8 cellular contexts compared by ENCODE assay signal in the genomic region with DNA sequence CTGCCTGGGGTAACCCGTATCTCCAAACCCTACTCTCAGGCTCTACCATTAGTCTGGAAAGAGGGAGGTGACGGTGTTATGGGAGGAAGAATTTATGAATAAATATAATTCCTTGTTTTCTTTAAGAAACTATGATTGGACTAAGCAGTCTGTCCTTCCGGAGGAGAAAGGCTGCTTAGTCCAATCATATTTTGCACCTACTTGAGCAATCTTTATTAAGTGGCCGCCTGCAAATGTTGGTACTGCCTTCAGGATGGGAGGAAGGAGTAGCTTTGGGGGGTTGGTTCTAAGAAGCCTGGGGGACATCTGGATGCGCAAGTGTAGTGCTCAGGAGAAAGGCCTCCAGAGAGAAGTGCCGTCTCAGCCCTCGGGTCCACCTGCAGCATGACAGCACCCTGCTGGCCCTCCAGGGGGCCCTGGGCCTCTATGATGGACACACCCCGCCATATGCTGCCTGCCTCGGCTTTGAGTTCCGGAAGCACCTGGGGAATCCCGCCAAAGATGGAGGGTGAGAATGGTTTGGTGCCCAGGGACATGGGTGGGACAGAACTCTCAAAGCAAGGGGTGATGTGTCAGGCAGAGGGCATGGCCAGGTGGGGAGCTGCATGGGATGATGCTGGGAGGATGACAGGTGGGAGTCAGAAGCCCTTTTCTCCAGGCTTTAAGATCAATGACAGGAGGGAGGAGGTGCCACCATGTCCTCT. TPM values are rescaled to one million over a fixed set of nuclear protein-coding genes. Genes with fewer than 3 reads are reported as not detected.
A peak's percentile ranks its signal among the peaks of the same experiment; 100 is the strongest.
DNase-seq lines count a peak whose midpoint lies in the region; ATAC-seq and TF ChIP-seq lines count a peak whose summit lies in the region.

No MANE protein-coding gene starts in this region.

- H3K36me3 ChIP-seq in MG63 (peaks cover 40% of the 10 kb centered on the region), parathyroid adenoma (ENCODE audit: control insufficient read depth, insufficient read depth, low read length) (no peaks in the 10 kb centered on the region)

- H3K27me3 Mint-ChIP-seq in activated CD4-positive, alpha-beta T cell treated with anti-CD3 and anti-CD28 coated beads for 36 hours, result no peaks in the 10 kb centered on the region
- no peaks in the 10 kb centered on the region for H3K27me3 Mint-ChIP-seq in activated CD4-positive, alpha-beta memory T cell treated with anti-CD3 and anti-CD28 coated beads, Interleukin-2, amount 10 ng/mL, durations not matched to agents 7 days and 5 days

- H3K27me3 ChIP-seq in MG63 (no peaks in the 10 kb centered on the region), parathyroid adenoma (ENCODE audit: control insufficient read depth, insufficient read depth, low read length) (no peaks in the 10 kb centered on the region)

- no peak overlapping the region for H3K4me3 Mint-ChIP-seq in activated CD4-positive, alpha-beta T cell treated with anti-CD3 and anti-CD28 coated beads for 36 hours
- no peak overlapping the region for H3K4me3 Mint-ChIP-seq in activated CD4-positive, alpha-beta memory T cell treated with anti-CD3 and anti-CD28 coated beads, Interleukin-2, amount 10 ng/mL, durations not matched to agents 7 days and 5 days

- no peak overlapping the region for H3K27ac ChIP-seq in parathyroid adenoma

- peak; percentile 23 for ATAC-seq in activated CD4-positive, alpha-beta T cell treated with anti-CD3 and anti-CD28 coated beads for 36 hours
- no peak for ATAC-seq in HG03280 (IDR thresholded peaks at IDR 0.05; ENCODE audit: unreplicated experiment)
- no peak for ATAC-seq in HG02970 (IDR thresholded peaks at IDR 0.05; ENCODE audit: low FRiP score, unreplicated experiment)

- POLR2A ChIA-PET in activated CD4-positive, alpha-beta T cell treated with anti-CD3 and anti-CD28 coated beads for 36 hours (lab: Charles Lee), result interaction anchor here (1.4 kb wide), 1 partner anchor 11 kb away, joined by 5 read pairs; no protein-coding TSS in a partner anchor
- POLR2A ChIA-PET in activated CD4-positive, alpha-beta memory T cell treated with anti-CD3 and anti-CD28 coated beads, Interleukin-2, amount 10 ng/mL, durations not matched to agents 7 days and 5 days (lab: Charles Lee), result interaction anchor here (0.8 to 7.9 kb wide), 2 partner anchors 9 to 387 kb away, joined by 3 to 72 read pairs; no protein-coding TSS in a partner anchor

- H3K9me3 ChIP-seq in MG63 (no peaks in the 10 kb centered on the region), parathyroid adenoma (ENCODE audit: control insufficient read depth, low read length) (no peaks in the 10 kb centered on the region)

- intact Hi-C loops in activated CD4-positive, alpha-beta T cell treated with anti-CD3 and anti-CD28 coated beads for 36 hours (cut with DNase I, micrococcal nuclease), result loop anchor here in 1 of 2 experiments (5.0 to 10.0 kb wide), 2 partner anchors 128 to 429 kb away; a partner anchor contains a TSS

- H3K27ac Mint-ChIP-seq in activated CD4-positive, alpha-beta T cell treated with anti-CD3 and anti-CD28 coated beads for 36 hours, result no peak overlapping the region
- H3K27ac Mint-ChIP-seq in activated CD4-positive, alpha-beta memory T cell treated with anti-CD3 and anti-CD28 coated beads, Interleukin-2, amount 10 ng/mL, durations not matched to agents 7 days and 5 days, result peak overlapping the region; percentile 31

- DNase-seq in activated CD4-positive, alpha-beta T cell treated with anti-CD3 and anti-CD28 coated beads for 36 hours, result peak; percentile 58
- DNase-seq in activated CD4-positive, alpha-beta T cell treated with anti-CD3 and anti-CD28 coated beads for 1 hour, result no peak
- DNase-seq in MG63 (peak; percentile 49), KG1 (lab: John Stamatoyannopoulos, UW) (no peak)
- DNase-seq in activated CD4-positive, alpha-beta memory T cell treated with anti-CD3 and anti-CD28 coated beads, Interleukin-2, amount 10 ng/mL, durations not matched to agents 7 days and 5 days, result peak; percentile 29

- H3K4me1 ChIP-seq in parathyroid adenoma, result no peaks in the 10 kb centered on the region

- peak overlapping the region; percentile 19 for H2AFZ ChIP-seq in parathyroid adenoma

- no peak overlapping the region for H3K4me3 ChIP-seq in MG63
- no peak overlapping the region for H3K4me3 ChIP-seq in parathyroid adenoma (ENCODE audit: low read depth, low read length)

- H3K9me3 Mint-ChIP-seq in activated CD4-positive, alpha-beta T cell treated with anti-CD3 and anti-CD28 coated beads for 36 hours (ENCODE audit: low read depth), result no peaks in the 10 kb centered on the region
- no peaks in the 10 kb centered on the region for H3K9me3 Mint-ChIP-seq in activated CD4-positive, alpha-beta memory T cell treated with anti-CD3 and anti-CD28 coated beads, Interleukin-2, amount 10 ng/mL, durations not matched to agents 7 days and 5 days

- peaks cover 18% of the 10 kb centered on the region for H3K36me3 Mint-ChIP-seq in activated CD4-positive, alpha-beta T cell treated with anti-CD3 and anti-CD28 coated beads for 36 hours (ENCODE audit: low read depth)
- peaks cover 14% of the 10 kb centered on the region for H3K36me3 Mint-ChIP-seq in activated CD4-positive, alpha-beta memory T cell treated with anti-CD3 and anti-CD28 coated beads, Interleukin-2, amount 10 ng/mL, durations not matched to agents 7 days and 5 days (ENCODE audit: low read depth)

- peak; percentile 13 for TF ChIP-seq CTCF in parathyroid adenoma (IDR thresholded peaks at IDR 0.05)

- CTCF ChIA-PET in activated CD4-positive, alpha-beta T cell treated with anti-CD3 and anti-CD28 coated beads for 36 hours (lab: Charles Lee), result interaction anchor here (1.0 kb wide), 1 partner anchor 12 kb away, joined by 4 read pairs; no protein-coding TSS in a partner anchor
- CTCF ChIA-PET in activated CD4-positive, alpha-beta memory T cell treated with anti-CD3 and anti-CD28 coated beads, Interleukin-2, amount 10 ng/mL, durations not matched to agents 7 days and 5 days (lab: Charles Lee), result interaction anchor here (0.6 to 3.2 kb wide), 2 partner anchors 128 to 138 kb away, joined by 4 to 10 read pairs; no protein-coding TSS in a partner anchor

- no peaks in the 10 kb centered on the region for H3K79me2 ChIP-seq in parathyroid adenoma

- peaks cover 6% of the 10 kb centered on the region for H3K4me1 Mint-ChIP-seq in activated CD4-positive, alpha-beta T cell treated with anti-CD3 and anti-CD28 coated beads for 36 hours
- peaks cover 5% of the 10 kb centered on the region for H3K4me1 Mint-ChIP-seq in activated CD4-positive, alpha-beta memory T cell treated with anti-CD3 and anti-CD28 coated beads, Interleukin-2, amount 10 ng/mL, durations not matched to agents 7 days and 5 days

- no peak overlapping the region for H3K4me2 ChIP-seq in parathyroid adenoma (ENCODE audit: low read length)

- H3K9ac ChIP-seq in parathyroid adenoma, result no peak overlapping the region

RNA-seq across cellular contexts. Expression of a gene that starts 4.0 kb away (rescaled TPM):
- not detected for total RNA-seq in activated CD4-positive, alpha-beta T cell treated with anti-CD3 and anti-CD28 coated beads for 36 hours
- not detected in 2 replicates for total RNA-seq in MG63 (2014; rRNA removed; shearing (Covaris generic); ENCODE audit: low replicate concordance)
- total RNA-seq in activated CD4-positive, alpha-beta memory T cell treated with anti-CD3 and anti-CD28 coated beads, Interleukin-2, amount 10 ng/mL, durations not matched to agents 7 days and 5 days, result not detected

RNA-seq across cellular contexts. Expression of a gene that starts 24.0 kb away (rescaled TPM):
- not detected for total RNA-seq in activated CD4-positive, alpha-beta T cell treated with anti-CD3 and anti-CD28 coated beads for 36 hours
- not detected in 2 replicates for total RNA-seq in MG63 (2014; rRNA removed; shearing (Covaris generic); ENCODE audit: low replicate concordance)
- not detected for total RNA-seq in activated CD4-positive, alpha-beta memory T cell treated with anti-CD3 and anti-CD28 coated beads, Interleukin-2, amount 10 ng/mL, durations not matched to agents 7 days and 5 days

RNA-seq across cellular contexts. Expression of a gene that starts 29.4 kb away (rescaled TPM):
- total RNA-seq in activated CD4-positive, alpha-beta T cell treated with anti-CD3 and anti-CD28 coated beads for 36 hours, result 1 to 10 TPM; 2.4 to 2.6 TPM
- not detected in 2 replicates for total RNA-seq in MG63 (2014; rRNA removed; shearing (Covaris generic); ENCODE audit: low replicate concordance)
- 1 to 10 TPM; 2.2 to 2.6 TPM for total RNA-seq in activated CD4-positive, alpha-beta memory T cell treated with anti-CD3 and anti-CD28 coated beads, Interleukin-2, amount 10 ng/mL, durations not matched to agents 7 days and 5 days

RNA-seq across cellular contexts. Expression of a gene that starts 39.1 kb away (rescaled TPM):
- total RNA-seq in activated CD4-positive, alpha-beta T cell treated with anti-CD3 and anti-CD28 coated beads for 36 hours, result not detected
- not detected in 2 replicates for total RNA-seq in MG63 (2014; rRNA removed; shearing (Covaris generic); ENCODE audit: low replicate concordance)
- not detected for total RNA-seq in activated CD4-positive, alpha-beta memory T cell treated with anti-CD3 and anti-CD28 coated beads, Interleukin-2, amount 10 ng/mL, durations not matched to agents 7 days and 5 days

Comparison
In these comparisons a context has a peak if more than half of its experiments do, and no peak if none do; other contexts are left out.
1. DNase-seq: peak in activated CD4-positive, alpha-beta T cell treated with anti-CD3 and anti-CD28 coated beads for 36 hours (single experiment), MG63 (single experiment) and activated CD4-positive, alpha-beta memory T cell treated with anti-CD3 and anti-CD28 coated beads, Interleukin-2, amount 10 ng/mL, durations not matched to agents 7 days and 5 days (single experiment); none in activated CD4-positive, alpha-beta T cell treated with anti-CD3 and anti-CD28 coated beads for 1 hour (single experiment) and KG1 (single experiment).